Comparison of ENCODE assay signal across 1 cellular context in genomic region chr14:91177797-91178147, GRCh38.
TF ChIP-seq lines count a peak whose summit lies in the region.

No MANE protein-coding gene starts in this region.

TF ChIP-seq in HepG2, 621 proteins besides CTCF, POLR2A, EP300 and RAD21:
- no peak for TF ChIP-seq ZNF816 (CRISPR knock-in tag; IDR thresholded peaks at IDR 0.05; ENCODE audit: borderline replicate concordance)
- TF ChIP-seq ZNF362 (CRISPR knock-in tag; IDR thresholded peaks at IDR 0.05; ENCODE audit: borderline replicate concordance), result no peak
- no peak for TF ChIP-seq HNRNPK (IDR thresholded peaks at IDR 0.05; ENCODE audit: low read depth, low read length, poor library complexity, severe bottlenecking)
- no peak for TF ChIP-seq NFE2 (CRISPR knock-in tag; IDR thresholded peaks at IDR 0.05)
